Comparison of ENCODE assay signal across 29 cellular contexts in genomic region chr7:24057243-24057642, GRCh38.
A peak's percentile ranks its signal among the peaks of the same experiment; 100 is the strongest.
DNase-seq lines count a peak whose midpoint lies in the region; ATAC-seq, FAIRE-seq and TF ChIP-seq lines count a peak whose summit lies in the region.
"Had no signal": no experiment of that assay in that cellular context is flagged by ENCODE, and none has a peak within 500 bp of the region (broad histone marks: within the 10 kb centered on the region; RNA-seq: fewer than 3 reads in every experiment).

No MANE protein-coding gene starts in this region.

- POLR2A ChIA-PET in PC-3 (lab: Charles Lee; ENCODE audit: unreplicated experiment), result no interaction called here
- POLR2A ChIA-PET in H1 (lab: Charles Lee; ENCODE audit: partially characterized antibody), result no interaction called here

- TF ChIP-seq CTCF in C4-2B (conservative IDR thresholded peaks at IDR 0.05) (peak; percentile 53), GM23338 (conservative IDR thresholded peaks at IDR 0.05; ENCODE audit: low read depth in 2 of 2) (peak; percentile 25 to 44), PC-3 (conservative IDR thresholded peaks at IDR 0.05; ENCODE audit: low read depth, low read length) (peak; percentile 43), H1 (IDR thresholded peaks at IDR 0.05; ENCODE audit: control extremely low read depth in 1 of 3, insufficient read depth in 1 of 3, low read depth in 1 of 3, low read length in 3 of 3) (peak in 1 of 3 experiments; percentile 30; a peak in 1 of 4 replicates), mammary epithelial cell (conservative IDR thresholded peaks at IDR 0.05 in 1 of 2, IDR thresholded peaks at IDR 0.05 in 1 of 2; ENCODE audit: extremely low read depth in 1 of 2, insufficient read depth in 1 of 2, low read depth in 1 of 2, low read length in 2 of 2) (peak in 1 of 2 donors; percentile 17)

- no peak overlapping the region for H3K56ac ChIP-seq in H1 (replicated peaks; ENCODE audit: insufficient read length, low read depth, low read length)

- no peaks in the 10 kb centered on the region for H3K27me3 Mint-ChIP-seq in GM23338 (ENCODE audit: insufficient read depth, low read depth, poor library complexity)

- TF ChIP-seq POLR2A in H1 (IDR thresholded peaks at IDR 0.05; ENCODE audit: control extremely low read depth in 1 of 2, low read depth in 2 of 2, low read length in 2 of 2), result no peak

- H3K27me3 ChIP-seq in GM23338 (ENCODE audit: insufficient read depth), result no peaks in the 10 kb centered on the region
- H3K27me3 ChIP-seq in PC-3 (ENCODE audit: low read length), result no peaks in the 10 kb centered on the region
- peaks cover 0 to 3% (median 0%) of the 10 kb centered on the region in 4 experiments; a peak in 1 of 7 replicates for H3K27me3 ChIP-seq in H1 (replicated peaks in 1 of 4; ENCODE audit: control insufficient read depth in 3 of 4, extremely low read depth in 1 of 4, insufficient read depth in 3 of 4, low read length in 3 of 4)
- peaks cover 5% of the 10 kb centered on the region for H3K27me3 ChIP-seq in mammary epithelial cell (ENCODE audit: insufficient read depth, low read length)
- H3K27me3 ChIP-seq: adrenal gland, vagina had no signal

- intact Hi-C loops in PC-3 (cut with micrococcal nuclease) (no loop called here), mammary epithelial cell (cut with micrococcal nuclease) (no loop called here)

- TF ChIP-seq RAD21 in H1 (IDR thresholded peaks at IDR 0.05 in 1 of 2, conservative IDR thresholded peaks at IDR 0.05 in 1 of 2; ENCODE audit: low read depth in 2 of 2, low read length in 2 of 2), result no peak

- BruUV-seq in PC-3 (replicated peaks; lab: Mats Ljungman, UMichigan) (no TSS peak), mammary epithelial cell (replicated peaks; lab: Mats Ljungman, UMichigan) (no TSS peak)

- dilution Hi-C loops in mammary epithelial cell (cut with HindIII; ENCODE audit: low sequenced_read_pairs), result no loop called here

- no peak overlapping the region for H3K9ac ChIP-seq in PC-3 (ENCODE audit: low read length)
- H3K9ac ChIP-seq in H1 (replicated peaks in 1 of 4; ENCODE audit: extremely low read depth in 1 of 4, low read depth in 3 of 4, low read length in 3 of 4), result no peak overlapping the region
- H3K9ac ChIP-seq in mammary epithelial cell (ENCODE audit: insufficient read depth, low read length), result no peak overlapping the region

- H2BK20ac ChIP-seq in H1 (ENCODE audit: low read length), result no peak overlapping the region

- peak; percentile 14 for DNase-seq in GM23338 (ENCODE audit: low spot score)
- DNase-seq in PC-3, result no peak
- DNase-seq in H1 (ENCODE audit: low read depth in 1 of 2, low spot score in 2 of 2), result no peak
- DNase-seq in activated naive CD4-positive, alpha-beta T cell treated with anti-CD3 and anti-CD28 coated beads, Interleukin-2, amount 50 U/mL, for 72 hours (ENCODE audit: low spot score in 2 of 2), result no peak
- DNase-seq in mammary epithelial cell, result no peak
- no peak for DNase-seq in NCI-H1092 (lab: John Stamatoyannopoulos, UW)
- DNase-seq: ACHN; activated CD4-positive, alpha-beta memory T cell treated with anti-CD3 and anti-CD28 coated beads, Interleukin-2, amount 10 ng/mL, durations not matched to agents 7 days and 5 days; activated T-cell treated with anti-CD3 and anti-CD28 coated beads for 4 hours; adrenal gland; DMS 273 treated with DMSO at 0.1 percent for 48 hours; GOT3; head of caudate nucleus; Kasumi-1; left cardiac atrium; mesenchymal stem cell; NCI-H1105; NCI-H2081 treated with DMSO at 0.1 percent for 48 hours; NCI-H510A; stimulated activated CD4-positive, alpha-beta T cell treated with anti-CD3 and anti-CD28 coated beads, Interleukin-1b, Interleukin-23, amount 100 ng/mL, for 48 hours had no signal

- H3K4me1 Mint-ChIP-seq in GM23338, result peaks cover 19% of the 10 kb centered on the region
- H3K4me1 Mint-ChIP-seq: CD14-positive monocyte had no signal

- in situ Hi-C loops in mammary epithelial cell (cut with MboI; ENCODE audit: low sequenced_read_pairs in 2 of 2), result no loop called here

- no peak overlapping the region for H2BK5ac ChIP-seq in H1 (ENCODE audit: low read depth, low read length)

- no peak overlapping the region for H4K8ac ChIP-seq in H1 (ENCODE audit: extremely low read depth, insufficient read depth, low read length)

- H3K79me1 ChIP-seq in H1 (ENCODE audit: low read depth, low read length), result no peaks in the 10 kb centered on the region

- peaks cover 4% of the 10 kb centered on the region; the same call in 1 of the 3 replicates for H3K36me3 Mint-ChIP-seq in GM23338 (ENCODE audit: low read depth)
- no peaks in the 10 kb centered on the region for H3K36me3 Mint-ChIP-seq in activated naive CD4-positive, alpha-beta T cell treated with anti-CD3 and anti-CD28 coated beads, Interleukin-2, amount 50 U/mL, for 72 hours
- H3K36me3 Mint-ChIP-seq: CD14-positive monocyte had no signal

- H3K4me3 ChIP-seq in GM23338 (no peak overlapping the region), PC-3 (ENCODE audit: low read length) (no peak overlapping the region), H1 (ENCODE audit: extremely low read depth in 1 of 4, insufficient read depth in 2 of 4, low read depth in 3 of 4, low read length in 4 of 4) (no peak overlapping the region), mammary epithelial cell (replicated peaks in 1 of 3; ENCODE audit: insufficient read depth in 1 of 3, low read depth in 2 of 3, low read length in 3 of 3) (no peak overlapping the region)
- H3K4me3 ChIP-seq: adrenal gland, vagina had no signal

- no peak for TF ChIP-seq EP300 in H1 (IDR thresholded peaks at IDR 0.05; ENCODE audit: borderline replicate concordance in 1 of 2, low read depth in 2 of 2, low read length in 2 of 2)

- H3K27ac ChIP-seq in C4-2B (no peak overlapping the region), GM23338 (ENCODE audit: low read depth) (no peak overlapping the region), PC-3 (ENCODE audit: low read length) (no peak overlapping the region), H1 (ENCODE audit: low read depth, low read length) (no peak overlapping the region), mammary epithelial cell (ENCODE audit: insufficient read depth, low read depth, low read length) (no peak overlapping the region)
- H3K27ac ChIP-seq: adrenal gland, neutrophil, vagina had no signal

- no peak overlapping the region for H3K23ac ChIP-seq in H1 (ENCODE audit: insufficient read length)

- WGBS in H1 (ENCODE audit: extremely low coverage in 1 of 2, insufficient coverage in 1 of 2, insufficient read length in 1 of 2, insufficient replicate concordance in 2 of 2, low coverage in 1 of 2, low lambda C conversion rate in 2 of 2, missing lambda C conversion rate in 1 of 2), 2 experiments, result 76% methylated on average over 2 of the region's 2 CpGs; no CpG with 5 or more reads in 1 of the 2 experiments
- WGBS in mammary epithelial cell (ENCODE audit: low coverage, missing lambda C conversion rate), result 39% methylated on average over 2 of the region's 2 CpGs

- H2BK12ac ChIP-seq in H1 (ENCODE audit: low read depth, low read length), result no peak overlapping the region

- CTCF ChIA-PET in PC-3 (lab: Charles Lee) (no interaction called here), H1 (lab: Charles Lee; ENCODE audit: partially characterized antibody) (interaction anchor here (0.8 to 3.4 kb wide), 5 partner anchors 8 to 19 kb away, joined by 3 to 12 read pairs (median 4); no protein-coding TSS in a partner anchor), mammary epithelial cell (lab: Charles Lee; ENCODE audit: low non-redundant PET) (no interaction called here)

- H3K27ac Mint-ChIP-seq in GM23338, result no peak overlapping the region
- H3K27ac Mint-ChIP-seq in activated naive CD4-positive, alpha-beta T cell treated with anti-CD3 and anti-CD28 coated beads, Interleukin-2, amount 50 U/mL, for 72 hours, result no peak overlapping the region
- H3K27ac Mint-ChIP-seq: activated CD4-positive, alpha-beta memory T cell treated with anti-CD3 and anti-CD28 coated beads, Interleukin-2, amount 10 ng/mL, durations not matched to agents 7 days and 5 days; CD14-positive monocyte had no signal

- H3K36me3 ChIP-seq in GM23338 (ENCODE audit: insufficient read depth), result no peaks in the 10 kb centered on the region
- H3K36me3 ChIP-seq in PC-3 (ENCODE audit: low read depth, low read length), result no peaks in the 10 kb centered on the region
- no peaks in the 10 kb centered on the region for H3K36me3 ChIP-seq in H1 (ENCODE audit: control insufficient read depth in 2 of 4, insufficient read depth in 4 of 4, low read length in 3 of 4)
- no peaks in the 10 kb centered on the region for H3K36me3 ChIP-seq in mammary epithelial cell (ENCODE audit: insufficient read depth, low read length)
- H3K36me3 ChIP-seq: adrenal gland, neutrophil, vagina had no signal

- ATAC-seq in GM23338, result no peak
- no peak for ATAC-seq in PC-3
- ATAC-seq in activated naive CD4-positive, alpha-beta T cell treated with anti-CD3 and anti-CD28 coated beads, Interleukin-2, amount 50 U/mL, for 72 hours, result no peak
- ATAC-seq in HG03045 (IDR thresholded peaks at IDR 0.05; ENCODE audit: unreplicated experiment), result no peak
- ATAC-seq: activated CD4-positive, CD25-positive, alpha-beta regulatory T cell treated with anti-CD3 and anti-CD28 coated beads, Interleukin-2, amount 50 U/mL, for 24 hours; left cardiac atrium had no signal

- H3K18ac ChIP-seq in H1 (ENCODE audit: extremely low read depth, low read length), result no peak overlapping the region

- H4K5ac ChIP-seq in H1 (ENCODE audit: insufficient read length, low read depth, low read length), result no peak overlapping the region

- no peak overlapping the region for H2BK120ac ChIP-seq in H1 (replicated peaks; ENCODE audit: low read depth, low read length)

- H3K23me2 ChIP-seq in H1 (ENCODE audit: low read depth, low read length), result no peaks in the 10 kb centered on the region

- H3F3A ChIP-seq in GM23338 (replicated peaks; ENCODE audit: low read depth) (no peaks in the 10 kb centered on the region), PC-3 (ENCODE audit: low read length, unreplicated experiment) (no peaks in the 10 kb centered on the region)

- H3K4me1 ChIP-seq in GM23338 (ENCODE audit: insufficient read depth), result no peaks in the 10 kb centered on the region
- peaks cover 30% of the 10 kb centered on the region for H3K4me1 ChIP-seq in PC-3 (ENCODE audit: insufficient read depth, low read length)
- H3K4me1 ChIP-seq in H1 (replicated peaks in 1 of 4; ENCODE audit: control insufficient read depth in 3 of 4, insufficient read depth in 4 of 4, low read length in 3 of 4), result peaks cover 0 to 2% (median 0%) of the 10 kb centered on the region in 4 experiments; a peak in 3 of 7 replicates
- H3K4me1 ChIP-seq in mammary epithelial cell (ENCODE audit: insufficient read depth, low read length), result peaks cover 24% of the 10 kb centered on the region
- H3K4me1 ChIP-seq: adrenal gland, vagina had no signal

- H3K4me3 Mint-ChIP-seq in GM23338, result no peak overlapping the region
- H3K4me3 Mint-ChIP-seq: activated CD4-positive, alpha-beta memory T cell treated with anti-CD3 and anti-CD28 coated beads, Interleukin-2, amount 10 ng/mL, durations not matched to agents 7 days and 5 days; CD14-positive monocyte had no signal

- peaks cover 7% of the 10 kb centered on the region; the same call in 1 of the 3 replicates for H3K9me3 Mint-ChIP-seq in GM23338
- no peaks in the 10 kb centered on the region for H3K9me3 Mint-ChIP-seq in activated naive CD4-positive, alpha-beta T cell treated with anti-CD3 and anti-CD28 coated beads, Interleukin-2, amount 50 U/mL, for 72 hours
- H3K9me3 Mint-ChIP-seq: activated CD4-positive, alpha-beta memory T cell treated with anti-CD3 and anti-CD28 coated beads, Interleukin-2, amount 10 ng/mL, durations not matched to agents 7 days and 5 days had no signal

- H3K9me3 ChIP-seq in PC-3 (ENCODE audit: low read length) (no peaks in the 10 kb centered on the region), H1 (ENCODE audit: insufficient read depth in 2 of 2, low read depth in 1 of 2, low read length in 1 of 2) (no peaks in the 10 kb centered on the region), mammary epithelial cell (replicated peaks; ENCODE audit: insufficient read depth, low read length) (no peaks in the 10 kb centered on the region)
- H3K9me3 ChIP-seq: adrenal gland, neutrophil, vagina had no signal

- no peak for FAIRE-seq in H1 (lab: Jason Lieb, UNC)
- FAIRE-seq: endometrium, GM12892, GM19239 had no signal

- H4K91ac ChIP-seq in H1 (replicated peaks; ENCODE audit: insufficient read length, low read length), result no peak overlapping the region

- H2AK5ac ChIP-seq in H1 (ENCODE audit: low read depth, low read length), result no peak overlapping the region

- H2BK15ac ChIP-seq in H1 (ENCODE audit: low read length), result no peak overlapping the region

- H3K79me2 ChIP-seq in GM23338 (replicated peaks; ENCODE audit: insufficient read depth) (no peaks in the 10 kb centered on the region), PC-3 (ENCODE audit: low read length) (no peaks in the 10 kb centered on the region), H1 (ENCODE audit: control insufficient read depth in 1 of 2, insufficient read depth in 2 of 2, low read length in 2 of 2) (no peaks in the 10 kb centered on the region), mammary epithelial cell (ENCODE audit: insufficient read depth, low read length) (no peaks in the 10 kb centered on the region)

- H3K4ac ChIP-seq in H1 (replicated peaks; ENCODE audit: insufficient read length, low read depth, low read length), result no peak overlapping the region

- H2AFZ ChIP-seq in GM23338, result no peak overlapping the region
- no peak overlapping the region for H2AFZ ChIP-seq in PC-3 (ENCODE audit: low read length)
- no peak overlapping the region for H2AFZ ChIP-seq in H1 (ENCODE audit: low read length)
- H2AFZ ChIP-seq in mammary epithelial cell (ENCODE audit: low read depth, low read length), result no peak overlapping the region

- no peak overlapping the region for H3K4me2 ChIP-seq in GM23338
- H3K4me2 ChIP-seq in PC-3 (ENCODE audit: low read length), result no peak overlapping the region
- no peak overlapping the region for H3K4me2 ChIP-seq in H1 (ENCODE audit: insufficient read depth in 1 of 2, low read depth in 2 of 2, low read length in 2 of 2)
- no peak overlapping the region for H3K4me2 ChIP-seq in mammary epithelial cell (ENCODE audit: insufficient read depth, low read depth, low read length)

- peaks cover 17% of the 10 kb centered on the region; the same call in 1 of the 2 replicates for H3K9me2 ChIP-seq in GM23338 (ENCODE audit: insufficient read depth)
- no peaks in the 10 kb centered on the region for H3K9me2 ChIP-seq in PC-3 (replicated peaks; ENCODE audit: low read length)

- H4K20me1 ChIP-seq in GM23338 (replicated peaks; ENCODE audit: insufficient read depth), result no peaks in the 10 kb centered on the region
- H4K20me1 ChIP-seq in PC-3 (ENCODE audit: low read length), result no peaks in the 10 kb centered on the region
- H4K20me1 ChIP-seq in H1 (replicated peaks in 1 of 2; ENCODE audit: control insufficient read depth in 1 of 2, insufficient read depth in 2 of 2, low read length in 2 of 2), result no peaks in the 10 kb centered on the region
- H4K20me1 ChIP-seq in mammary epithelial cell (ENCODE audit: insufficient read depth, low read length), result no peaks in the 10 kb centered on the region

- no peak overlapping the region for H3K14ac ChIP-seq in H1 (ENCODE audit: insufficient read length)
